ENCODE assay signal across 8 cellular contexts in the genomic region with DNA sequence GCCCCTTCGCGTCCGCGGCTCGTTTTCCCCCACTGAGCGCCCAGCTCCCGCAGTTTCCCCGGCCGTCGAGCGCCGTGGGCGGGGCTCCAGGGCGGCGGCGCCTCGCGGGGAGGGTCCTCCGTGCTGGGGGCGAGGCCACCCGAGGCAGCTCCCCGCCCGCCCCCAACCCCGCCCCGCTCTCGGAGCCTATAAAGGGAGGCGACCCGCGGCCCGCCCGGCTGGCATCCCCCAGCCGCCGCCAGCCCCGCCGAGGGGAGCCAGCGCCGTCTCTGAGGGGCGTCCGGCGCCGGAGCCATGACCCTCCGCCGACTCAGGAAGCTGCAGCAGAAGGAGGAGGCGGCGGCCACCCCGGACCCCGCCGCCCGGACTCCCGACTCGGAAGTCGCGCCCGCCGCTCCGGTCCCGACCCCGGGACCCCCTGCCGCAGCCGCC. TPM values are rescaled to one million over a fixed set of nuclear protein-coding genes. Genes with fewer than 3 reads are reported as not detected.
DNase-seq lines count a peak whose midpoint lies in the region; ATAC-seq, FAIRE-seq and TF ChIP-seq lines count a peak whose summit lies in the region.

A gene (plus strand): TSS at position 221 of the 432 bp plus-strand sequence. CDS start 74 bp downstream, at position 295.

- peaks cover 12% of the 10 kb centered on the region for H3K27me3 ChIP-seq in NT2/D1 (ENCODE audit: insufficient read depth, insufficient read length)
- no peaks in the 10 kb centered on the region for H3K27me3 ChIP-seq in ovary
- H3K27me3 ChIP-seq in tibial artery, result peaks cover 0 to 35% of the 10 kb centered on the region in 2 donors

- DNase-seq in GM12891 (ENCODE audit: insufficient read length, low spot score), result peak; percentile 63
- no peak for DNase-seq in NT2/D1 (ENCODE audit: low read depth, low spot score)
- DNase-seq in activated gamma-delta T cell (lab: John Stamatoyannopoulos, UW), result peak; percentile 74
- DNase-seq in glomerular visceral epithelial cell (ENCODE audit: extremely low spot score), result peak; percentile 49
- DNase-seq in ovary, result peak; percentile 82 to 88 (median 87)
- DNase-seq in tibial artery, result peak; percentile 66 to 83
- DNase-seq in NAMALWA (ENCODE audit: low spot score), result no peak

- TF ChIP-seq CTCF in ovary (IDR thresholded peaks at IDR 0.05) (no peak), tibial artery (IDR thresholded peaks at IDR 0.05) (no peak)

- intact Hi-C loops in ovary (cut with DNase I), result loop anchor here in 1 of 4 donors (5.0 kb wide), 1 partner anchor 76 kb away; no protein-coding TSS in a partner anchor
- intact Hi-C loops in tibial artery (cut with DNase I; ENCODE audit: low total_unique reads), result no loop called here

- H3K27ac ChIP-seq in ovary (peak within 1 kb of the TSS; percentile 87 to 98), tibial artery (peak within 1 kb of the TSS; percentile 60 to 75)

- H3K4me1 ChIP-seq in NT2/D1 (ENCODE audit: insufficient read depth, insufficient read length) (peaks cover 37% of the 10 kb centered on the region), ovary (ENCODE audit: insufficient read depth) (peaks cover 23% of the 10 kb centered on the region), tibial artery (peaks cover 0 to 34% (median 10%) of the 10 kb centered on the region in 4 donors)

- H3K9ac ChIP-seq in NT2/D1 (ENCODE audit: insufficient read length, low read depth), result peak within 1 kb of the TSS; percentile 93

- no peak for TF ChIP-seq EP300 in ovary (IDR thresholded peaks at IDR 0.05)

- no peak for FAIRE-seq in GM12891 (lab: Jason Lieb, UNC)

- no peaks in the 10 kb centered on the region for H3K9me3 ChIP-seq in NT2/D1 (ENCODE audit: insufficient read depth, low read length)
- no peaks in the 10 kb centered on the region for H3K9me3 ChIP-seq in ovary
- no peaks in the 10 kb centered on the region for H3K9me3 ChIP-seq in tibial artery

- TF ChIP-seq POLR2A in GM12891 (IDR thresholded peaks at IDR 0.05; ENCODE audit: low read depth, low read length) (no peak), ovary (IDR thresholded peaks at IDR 0.05) (peak; percentile 88)

- peak within 1 kb of the TSS; percentile 86 for H3K4me3 ChIP-seq in NT2/D1 (ENCODE audit: insufficient read length, low read depth)
- H3K4me3 ChIP-seq in ovary, result peak within 1 kb of the TSS; percentile 86
- peak within 1 kb of the TSS; percentile 57 for H3K4me3 ChIP-seq in tibial artery

- no peak for ATAC-seq in GM18907 (IDR thresholded peaks at IDR 0.05; ENCODE audit: unreplicated experiment)

- 0 to 1% (median 1%) methylated on average over 14 to 60 of the region's 60 CpGs for WGBS in ovary, 3 donors

- peaks cover 26% of the 10 kb centered on the region for H3K36me3 ChIP-seq in NT2/D1 (ENCODE audit: insufficient read depth, insufficient read length, low read length)
- no peaks in the 10 kb centered on the region for H3K36me3 ChIP-seq in ovary
- H3K36me3 ChIP-seq in tibial artery, result peaks cover 0 to 7% (median 3%) of the 10 kb centered on the region in 3 donors

TF ChIP-seq in GM12891, 5 proteins besides CTCF, POLR2A, EP300 and RAD21:
- TF ChIP-seq PAX5 (IDR thresholded peaks at IDR 0.05; ENCODE audit: insufficient read depth, low read length, severe bottlenecking), result no peak
- no peak for TF ChIP-seq POU2F2 (IDR thresholded peaks at IDR 0.05; ENCODE audit: low read depth, low read length)
- no peak for TF ChIP-seq TAF1 (IDR thresholded peaks at IDR 0.05; ENCODE audit: low read depth, low read length)
- no peak for TF ChIP-seq SPI1 (IDR thresholded peaks at IDR 0.05; ENCODE audit: low read depth, low read length)
- no peak for TF ChIP-seq POLR2AphosphoS5 (IDR thresholded peaks at IDR 0.05; ENCODE audit: low read depth, low read length)

RNA-seq across cellular contexts. Expression of the gene that starts here (rescaled TPM):
- 1.3 TPM for polyA plus RNA-seq in GM12891 (2012; ENCODE audit: low read depth, missing spikeins)
- 10 to 100 TPM; 20.8 to 84.1 (median 38.6) TPM for total RNA-seq in ovary
- 10 to 100 TPM; 16.8 to 21.8 TPM for polyA plus RNA-seq in ovary

Comparison
In these comparisons a context has a peak if more than half of its experiments do, and no peak if none do; other contexts are left out.
1. DNase-seq: peak in GM12891 (single experiment), activated gamma-delta T cell (single experiment), glomerular visceral epithelial cell (single experiment), ovary (5 of 5) and tibial artery (2 of 2); none in NT2/D1 (single experiment) and NAMALWA (single experiment).
2. Peak in every context shown above with its lines, with median percentiles within 50 percentile points of each other: H3K4me3 ChIP-seq.